11 cellular contexts compared by ENCODE assay signal in genomic region chr19:44756089-44756562, GRCh38. TPM values are rescaled to one million over a fixed set of nuclear protein-coding genes. Genes with fewer than 3 reads are reported as not detected.
DNase-seq lines count a peak whose midpoint lies in the region; ATAC-seq and TF ChIP-seq lines count a peak whose summit lies in the region.
"Had no signal": no experiment of that assay in that cellular context is flagged by ENCODE, and none has a peak within 500 bp of the region (broad histone marks: within the 10 kb centered on the region; RNA-seq: fewer than 3 reads in every experiment).

No MANE protein-coding gene starts in this region.

- H3K36me3 Mint-ChIP-seq in stimulated activated naive CD8-positive, alpha-beta T cell treated with anti-CD3 and anti-CD28 coated beads, Interleukin-15, Interleukin-2, amounts not matched to agents 100 ng/mL and 50 ng/mL, for 24 hours (ENCODE audit: low read depth) = peaks cover 36% of the 10 kb centered on the region
- peaks cover 48% of the 10 kb centered on the region for H3K36me3 Mint-ChIP-seq in central memory CD8-positive, alpha-beta T cell (ENCODE audit: insufficient read depth)
- peaks cover 10% of the 10 kb centered on the region for H3K36me3 Mint-ChIP-seq in natural killer cell treated with Interleukin-12 subunit alpha and Interleukin-12 subunit beta and Interleukin-15 and Interleukin-18, amount 100 ng/mL, for 72 hours

- TF ChIP-seq CTCF in vagina (IDR thresholded peaks at IDR 0.05) (no peak), A673 (conservative IDR thresholded peaks at IDR 0.05; ENCODE audit: low read depth, low read length) (no peak)

- peak overlapping the region; percentile 8 for H3K27ac Mint-ChIP-seq in stimulated activated naive CD8-positive, alpha-beta T cell treated with anti-CD3 and anti-CD28 coated beads, Interleukin-15, Interleukin-2, amounts not matched to agents 100 ng/mL and 50 ng/mL, for 24 hours
- peak overlapping the region; percentile 93 for H3K27ac Mint-ChIP-seq in central memory CD8-positive, alpha-beta T cell (ENCODE audit: low read depth)
- peak overlapping the region; percentile 84 to 98 for H3K27ac Mint-ChIP-seq in natural killer cell treated with Interleukin-12 subunit alpha and Interleukin-12 subunit beta and Interleukin-15 and Interleukin-18, amount 100 ng/mL, for 72 hours
- H3K27ac Mint-ChIP-seq: activated naive CD4-positive, alpha-beta T cell treated with anti-CD3 and anti-CD28 coated beads, Interleukin-2, amount 50 U/mL, for 24 hours had no signal

- peaks cover 60% of the 10 kb centered on the region for H3K4me1 Mint-ChIP-seq in stimulated activated naive CD8-positive, alpha-beta T cell treated with anti-CD3 and anti-CD28 coated beads, Interleukin-15, Interleukin-2, amounts not matched to agents 100 ng/mL and 50 ng/mL, for 24 hours (ENCODE audit: low read depth)
- H3K4me1 Mint-ChIP-seq in central memory CD8-positive, alpha-beta T cell = peaks cover 55% of the 10 kb centered on the region
- peaks cover 51 to 60% of the 10 kb centered on the region in 2 donors for H3K4me1 Mint-ChIP-seq in natural killer cell treated with Interleukin-12 subunit alpha and Interleukin-12 subunit beta and Interleukin-15 and Interleukin-18, amount 100 ng/mL, for 72 hours (ENCODE audit: low read depth in 2 of 2)

- intact Hi-C loops in vagina (cut with DNase I) (loop anchor here (5.0 kb wide), 1 partner anchor 34 kb away; no protein-coding TSS in a partner anchor), A673 (cut with micrococcal nuclease; ENCODE audit: unreplicated experiment) (no loop called here)

- H3K4me3 Mint-ChIP-seq in stimulated activated naive CD8-positive, alpha-beta T cell treated with anti-CD3 and anti-CD28 coated beads, Interleukin-15, Interleukin-2, amounts not matched to agents 100 ng/mL and 50 ng/mL, for 24 hours = no peak overlapping the region
- H3K4me3 Mint-ChIP-seq in central memory CD8-positive, alpha-beta T cell = no peak overlapping the region
- H3K4me3 Mint-ChIP-seq in natural killer cell treated with Interleukin-12 subunit alpha and Interleukin-12 subunit beta and Interleukin-15 and Interleukin-18, amount 100 ng/mL, for 72 hours = peak overlapping the region; percentile 98

- no TSS peak for BruUV-seq in A673 (replicated peaks; lab: Mats Ljungman, UMichigan)

- no peak for DNase-seq in stimulated activated naive CD8-positive, alpha-beta T cell treated with anti-CD3 and anti-CD28 coated beads, Interleukin-15, Interleukin-2, amounts not matched to agents 100 U/mL and 50 U/mL, for 24 hours
- no peak for DNase-seq in central memory CD8-positive, alpha-beta T cell (ENCODE audit: low spot score in 2 of 2)
- DNase-seq in natural killer cell treated with Interleukin-12 subunit alpha and Interleukin-12 subunit beta and Interleukin-15 and Interleukin-18, amount 100 ng/mL, for 72 hours (ENCODE audit: low spot score) = no peak
- DNase-seq in vagina (ENCODE audit: extremely low spot score in 2 of 2) (no peak), A673 (ENCODE audit: low spot score) (no peak), SIG-M5 treated with dmso at 0.1 percent for 504 hours (lab: John Stamatoyannopoulos, UW; ENCODE audit: unreplicated experiment) (no peak), HEK293T (ENCODE audit: extremely low spot score) (no peak)

- CTCF ChIA-PET in A673 (lab: Charles Lee) (interaction anchor here (0.6 kb wide), 1 partner anchor 14 kb away, joined by 8 read pairs; no protein-coding TSS in a partner anchor), HEK293T (lab: Yijun Ruan, JAX) (no interaction called here)

- TF ChIP-seq POLR2A in vagina (IDR thresholded peaks at IDR 0.05) = no peak

- no peaks in the 10 kb centered on the region for H3K27me3 ChIP-seq in vagina
- no peaks in the 10 kb centered on the region for H3K27me3 ChIP-seq in A673 (replicated peaks; ENCODE audit: insufficient read depth, low read depth, low read length, poor library complexity)

- no peaks in the 10 kb centered on the region for H3K9me3 ChIP-seq in vagina
- H3K9me3 ChIP-seq in A673 (ENCODE audit: low read depth, low read length, poor library complexity, severe bottlenecking) = no peaks in the 10 kb centered on the region
- H3K9me3 ChIP-seq: HAP-1 had no signal

- H3K4me3 ChIP-seq in vagina = no peak overlapping the region
- H3K4me3 ChIP-seq in A673 (ENCODE audit: low read depth, low read length, poor library complexity, severe bottlenecking) = no peak overlapping the region
- H3K4me3 ChIP-seq: HAP-1 had no signal

- H3K9me3 Mint-ChIP-seq in stimulated activated naive CD8-positive, alpha-beta T cell treated with anti-CD3 and anti-CD28 coated beads, Interleukin-15, Interleukin-2, amounts not matched to agents 100 ng/mL and 50 ng/mL, for 24 hours = no peaks in the 10 kb centered on the region
- H3K9me3 Mint-ChIP-seq in central memory CD8-positive, alpha-beta T cell = no peaks in the 10 kb centered on the region
- H3K9me3 Mint-ChIP-seq in natural killer cell treated with Interleukin-12 subunit alpha and Interleukin-12 subunit beta and Interleukin-15 and Interleukin-18, amount 100 ng/mL, for 72 hours = no peaks in the 10 kb centered on the region
- H3K9me3 Mint-ChIP-seq: activated naive CD4-positive, alpha-beta T cell treated with anti-CD3 and anti-CD28 coated beads, Interleukin-2, amount 50 U/mL, for 24 hours had no signal

- POLR2A ChIA-PET in A673 (lab: Charles Lee; ENCODE audit: low non-redundant PET) (no interaction called here), HEK293T (lab: Yijun Ruan, JAX) (no interaction called here)

- ATAC-seq in stimulated activated naive CD8-positive, alpha-beta T cell treated with anti-CD3 and anti-CD28 coated beads, Interleukin-15, Interleukin-2, amounts not matched to agents 100 U/mL and 50 U/mL, for 24 hours = no peak
- ATAC-seq in central memory CD8-positive, alpha-beta T cell (replicated peaks; ENCODE audit: extremely low read depth, poor library complexity, severe bottlenecking) = no peak
- no peak for ATAC-seq in natural killer cell treated with Interleukin-12 subunit alpha and Interleukin-12 subunit beta and Interleukin-15 and Interleukin-18, amount 100 ng/mL, for 72 hours

- H3K36me3 ChIP-seq in vagina = peaks cover 0 to 38% of the 10 kb centered on the region in 2 donors
- no peaks in the 10 kb centered on the region for H3K36me3 ChIP-seq in A673 (ENCODE audit: insufficient read depth, low read length, poor library complexity, severe bottlenecking)

- H3K27ac ChIP-seq in vagina (peak overlapping the region; percentile 92), A673 (ENCODE audit: low read depth, low read length, poor library complexity, severe bottlenecking) (no peak overlapping the region)

- H3K4me1 ChIP-seq in vagina = peaks cover 78% of the 10 kb centered on the region
- peaks cover 27% of the 10 kb centered on the region for H3K4me1 ChIP-seq in A673 (ENCODE audit: insufficient read depth, low read length, poor library complexity, severe bottlenecking)

- no peaks in the 10 kb centered on the region for H3K27me3 Mint-ChIP-seq in stimulated activated naive CD8-positive, alpha-beta T cell treated with anti-CD3 and anti-CD28 coated beads, Interleukin-15, Interleukin-2, amounts not matched to agents 100 ng/mL and 50 ng/mL, for 24 hours
- H3K27me3 Mint-ChIP-seq in central memory CD8-positive, alpha-beta T cell = no peaks in the 10 kb centered on the region
- no peaks in the 10 kb centered on the region for H3K27me3 Mint-ChIP-seq in natural killer cell treated with Interleukin-12 subunit alpha and Interleukin-12 subunit beta and Interleukin-15 and Interleukin-18, amount 100 ng/mL, for 72 hours
- H3K27me3 Mint-ChIP-seq: activated naive CD4-positive, alpha-beta T cell treated with anti-CD3 and anti-CD28 coated beads, Interleukin-2, amount 50 U/mL, for 24 hours had no signal

TF ChIP-seq in HEK293T, 16 proteins besides CTCF, POLR2A, EP300 and RAD21:
- TF ChIP-seq ZNF384 (IDR thresholded peaks at IDR 0.05) (no peak), NFRKB (IDR thresholded peaks at IDR 0.05) (no peak), ELF4 (IDR thresholded peaks at IDR 0.05) (no peak), SP1 (IDR thresholded peaks at IDR 0.05) (no peak), ARNT (IDR thresholded peaks at IDR 0.05) (no peak), FOXK2 (IDR thresholded peaks at IDR 0.05) (no peak), HDGF (IDR thresholded peaks at IDR 0.05; ENCODE audit: borderline replicate concordance) (no peak), PKNOX1 (IDR thresholded peaks at IDR 0.05) (no peak)

RNA-seq across cellular contexts. Expression of gene BCL3, which starts 7.6 kb away (rescaled TPM):
- total RNA-seq in natural killer cell treated with Interleukin-12 subunit alpha and Interleukin-12 subunit beta and Interleukin-15 and Interleukin-18, amount 100 ng/mL, for 72 hours = 100 to 1,000 TPM; 117 to 122 TPM
- total RNA-seq in vagina (86.9 TPM), A673 (2021) (6.6 and 9.9 TPM in 2 replicates)

RNA-seq across cellular contexts. Expression of gene CBLC, which starts 21.6 kb away (rescaled TPM):
- not detected for total RNA-seq in natural killer cell treated with Interleukin-12 subunit alpha and Interleukin-12 subunit beta and Interleukin-15 and Interleukin-18, amount 100 ng/mL, for 72 hours
- 42.2 TPM for total RNA-seq in vagina
- total RNA-seq in A673 (2021) = not detected in 2 replicates
- total RNA-seq: RPMI7951 had no signal

RNA-seq across cellular contexts. Expression of gene BCAM, which starts 52.8 kb away (rescaled TPM):
- total RNA-seq in natural killer cell treated with Interleukin-12 subunit alpha and Interleukin-12 subunit beta and Interleukin-15 and Interleukin-18, amount 100 ng/mL, for 72 hours = not detected
- total RNA-seq in vagina (57.2 TPM), A673 (2021) (3.4 and 6.6 TPM in 2 replicates)

RNA-seq across cellular contexts. Expression of gene CEACAM16, which starts 57.2 kb away (rescaled TPM):
- not detected for total RNA-seq in natural killer cell treated with Interleukin-12 subunit alpha and Interleukin-12 subunit beta and Interleukin-15 and Interleukin-18, amount 100 ng/mL, for 72 hours
- total RNA-seq in vagina = not detected
- not detected in 2 replicates for total RNA-seq in A673 (2021)
- total RNA-seq: RPMI7951 had no signal

Comparison
In these comparisons a context has a peak if more than half of its experiments do, and no peak if none do; other contexts are left out.
1. H3K27ac Mint-ChIP-seq: peak in every context shown above with its lines; median percentile 93 in central memory CD8-positive, alpha-beta T cell; 91 in natural killer cell treated with Interleukin-12 subunit alpha and Interleukin-12 subunit beta and Interleukin-15 and Interleukin-18, amount 100 ng/mL, for 72 hours; 8 in stimulated activated naive CD8-positive, alpha-beta T cell treated with anti-CD3 and anti-CD28 coated beads, Interleukin-15, Interleukin-2, amounts not matched to agents 100 ng/mL and 50 ng/mL, for 24 hours.
2. RNA of gene CBLC, which starts 21.6 kb away (total RNA-seq): 42.2 TPM in vagina (single experiment); not detected in natural killer cell treated with Interleukin-12 subunit alpha and Interleukin-12 subunit beta and Interleukin-15 and Interleukin-18, amount 100 ng/mL, for 72 hours and not detected in A673; every median in the first group is over 10 times any median in the second.